14 cellular contexts compared by ENCODE assay signal in genomic region chr4:168685136-168685535, GRCh38.
A peak's percentile ranks its signal among the peaks of the same experiment; 100 is the strongest.
DNase-seq lines count a peak whose midpoint lies in the region; ATAC-seq and TF ChIP-seq lines count a peak whose summit lies in the region.
"Had no signal": no experiment of that assay in that cellular context is flagged by ENCODE, and none has a peak within 500 bp of the region (broad histone marks: within the 10 kb centered on the region; RNA-seq: fewer than 3 reads in every experiment).

No MANE protein-coding gene starts in this region.

- H3K9ac ChIP-seq in endodermal cell (ENCODE audit: extremely low read depth, low read length, poor library complexity, severe bottlenecking) = no peak overlapping the region

- 90 to 92% methylated on average over 4 to 5 of the region's 5 CpGs for WGBS in endodermal cell (ENCODE audit: insufficient coverage in 1 of 2, insufficient read length in 1 of 2), 2 experiments

- in situ Hi-C loops in KBM-7 (cut with MboI; ENCODE audit: low pct_unique_long_range_greater_than_20kb, low sequenced_read_pairs) = no loop called here

- no peak overlapping the region for H3K27ac ChIP-seq in endodermal cell (ENCODE audit: low read depth, low read length)
- H3K27ac ChIP-seq: A549, coronary artery had no signal

- no peak overlapping the region for H3K4me3 ChIP-seq in endodermal cell (ENCODE audit: low read length)
- H3K4me3 ChIP-seq: A549, coronary artery had no signal

- peak; percentile 80 for ATAC-seq in HG02884 (IDR thresholded peaks at IDR 0.05; ENCODE audit: unreplicated experiment)
- ATAC-seq: A549, HCT116 had no signal

- H3K27ac Mint-ChIP-seq in endodermal cell = no peak overlapping the region

- H3K4me1 Mint-ChIP-seq in endodermal cell = no peaks in the 10 kb centered on the region

- no peaks in the 10 kb centered on the region for H3K36me3 Mint-ChIP-seq in endodermal cell (ENCODE audit: low read depth)

- H3K9me3 Mint-ChIP-seq in endodermal cell = no peaks in the 10 kb centered on the region

- no peak for TF ChIP-seq CTCF in endodermal cell (conservative IDR thresholded peaks at IDR 0.05)

- no peaks in the 10 kb centered on the region for H3K27me3 ChIP-seq in endodermal cell (ENCODE audit: control insufficient read depth, insufficient read depth, low read length, poor library complexity, severe bottlenecking)

- no peak overlapping the region for H3K4me3 Mint-ChIP-seq in endodermal cell

- H3K9me3 ChIP-seq in endodermal cell (ENCODE audit: control insufficient read depth, low read length) = no peaks in the 10 kb centered on the region
- H3K9me3 ChIP-seq: A549 had no signal

- H3K36me3 ChIP-seq in endodermal cell (ENCODE audit: control insufficient read depth, insufficient read depth, low read length) = peaks cover 15% of the 10 kb centered on the region

- peak; percentile 18 for DNase-seq in SKM-1 treated with dmso at 0.1 percent for 144 hours (lab: John Stamatoyannopoulos, UW; ENCODE audit: unreplicated experiment)
- no peak for DNase-seq in SKM-1 (lab: John Stamatoyannopoulos, UW; ENCODE audit: unreplicated experiment)
- DNase-seq in KBM-7 = peak; percentile 3
- no peak for DNase-seq in endodermal cell
- DNase-seq in SW 1271 (lab: John Stamatoyannopoulos, UW) = no peak
- DNase-seq in stimulated activated CD4-positive, alpha-beta T cell treated with anti-CD3 and anti-CD28 coated beads, Interleukin-12 subunit alpha, Interleukin-12 subunit beta, amount 100 ng/mL, for 4 hours = no peak
- DNase-seq in NCI-H748 treated with DMSO at 0.1 percent for 48 hours (lab: John Stamatoyannopoulos, UW) = no peak
- DNase-seq: mammary epithelial cell; NCI-H1092 treated with DMSO at 0.1 percent for 48 hours; stimulated activated CD8-positive, alpha-beta memory T cell treated with anti-CD3 and anti-CD28 coated beads, Interleukin-4, amount 100 ng/mL, for 48 hours had no signal

- no peaks in the 10 kb centered on the region for H3K27me3 Mint-ChIP-seq in endodermal cell (ENCODE audit: insufficient read depth)

- no peaks in the 10 kb centered on the region for H3K4me1 ChIP-seq in endodermal cell (ENCODE audit: control insufficient read depth, insufficient read depth, low read length)

Comparison
In these comparisons a context has a peak if more than half of its experiments do, and no peak if none do; other contexts are left out.
1. DNase-seq: peak in SKM-1 treated with dmso at 0.1 percent for 144 hours (single experiment) and KBM-7 (single experiment); none in SKM-1 (single experiment), endodermal cell (single experiment), SW 1271 (0 of 2), stimulated activated CD4-positive, alpha-beta T cell treated with anti-CD3 and anti-CD28 coated beads, Interleukin-12 subunit alpha, Interleukin-12 subunit beta, amount 100 ng/mL, for 4 hours (single experiment) and NCI-H748 treated with DMSO at 0.1 percent for 48 hours (single experiment).